In genomic region chr11:30914143-30914762, GRCh38 we compare ENCODE assay signal across 8 cellular contexts.
DNase-seq lines count a peak whose midpoint lies in the region; ATAC-seq and TF ChIP-seq lines count a peak whose summit lies in the region.

No MANE protein-coding gene starts in this region.

- intact Hi-C loops in left lung (cut with DNase I): loop anchor here in 1 of 2 donors (10.0 kb wide), 1 partner anchor 569 kb away; no protein-coding TSS in a partner anchor
- intact Hi-C loops in uterus (cut with DNase I; ENCODE audit: low total_unique reads): no loop called here
- intact Hi-C loops in vagina (cut with DNase I): loop anchor here (10.0 kb wide), 1 partner anchor 569 kb away; no protein-coding TSS in a partner anchor

- H3K9me3 Mint-ChIP-seq in chondrocyte (ENCODE audit: low read depth): no peaks in the 10 kb centered on the region

- H3K27ac ChIP-seq in left lung: no peak overlapping the region
- H3K27ac ChIP-seq in uterus: no peak overlapping the region
- no peak overlapping the region for H3K27ac ChIP-seq in vagina

- H3K4me3 ChIP-seq in HAP-1: no peak overlapping the region
- no peak overlapping the region for H3K4me3 ChIP-seq in left lung
- H3K4me3 ChIP-seq in uterus: no peak overlapping the region
- no peak overlapping the region for H3K4me3 ChIP-seq in vagina

- H3K9me3 ChIP-seq in HAP-1 (no peaks in the 10 kb centered on the region), left lung (no peaks in the 10 kb centered on the region), uterus (no peaks in the 10 kb centered on the region), vagina (no peaks in the 10 kb centered on the region)

- ATAC-seq in left lung: peak; percentile 81
- ATAC-seq in HG03139 (IDR thresholded peaks at IDR 0.05; ENCODE audit: unreplicated experiment): no peak

- peak; percentile 84 for TF ChIP-seq CTCF in chondrocyte (IDR thresholded peaks at IDR 0.05)
- TF ChIP-seq CTCF in left lung (IDR thresholded peaks at IDR 0.05): peak in 1 of 2 donors; percentile 60
- TF ChIP-seq CTCF in uterus (IDR thresholded peaks at IDR 0.05): peak; percentile 32 to 46 (median 35)
- TF ChIP-seq CTCF in vagina (IDR thresholded peaks at IDR 0.05): no peak

- TF ChIP-seq POLR2A in uterus (IDR thresholded peaks at IDR 0.05): no peak
- no peak for TF ChIP-seq POLR2A in vagina (IDR thresholded peaks at IDR 0.05)

- in situ Hi-C loops in HAP-1 (cut with MboI; ENCODE audit: low sequenced_read_pairs): loop anchor here (10.0 kb wide), 1 partner anchor 589 kb away; the partner anchor contains the start of gene ARL14EP

- peaks cover 1% of the 10 kb centered on the region for H3K36me3 Mint-ChIP-seq in chondrocyte (ENCODE audit: low read depth)

- H3K4me1 ChIP-seq in HAP-1: no peaks in the 10 kb centered on the region
- H3K4me1 ChIP-seq in left lung: no peaks in the 10 kb centered on the region
- H3K4me1 ChIP-seq in uterus: no peaks in the 10 kb centered on the region
- no peaks in the 10 kb centered on the region for H3K4me1 ChIP-seq in vagina

- peaks cover 6% of the 10 kb centered on the region for H3K4me1 Mint-ChIP-seq in chondrocyte (ENCODE audit: low read depth)

- H3K36me3 ChIP-seq in HAP-1 (replicated peaks): no peaks in the 10 kb centered on the region
- H3K36me3 ChIP-seq in left lung: no peaks in the 10 kb centered on the region
- no peaks in the 10 kb centered on the region for H3K36me3 ChIP-seq in uterus
- no peaks in the 10 kb centered on the region for H3K36me3 ChIP-seq in vagina

- H3K4me3 Mint-ChIP-seq in chondrocyte (ENCODE audit: unreplicated experiment): peak overlapping the region; percentile 34

- no peak overlapping the region for H3K27ac Mint-ChIP-seq in chondrocyte (ENCODE audit: unreplicated experiment)

- peaks cover 31% of the 10 kb centered on the region for H3K27me3 Mint-ChIP-seq in chondrocyte (ENCODE audit: low read depth)

- peaks cover 14% of the 10 kb centered on the region for H3K27me3 ChIP-seq in HAP-1 (ENCODE audit: low read depth)
- H3K27me3 ChIP-seq in left lung: no peaks in the 10 kb centered on the region
- H3K27me3 ChIP-seq in uterus: no peaks in the 10 kb centered on the region
- H3K27me3 ChIP-seq in vagina: no peaks in the 10 kb centered on the region

- DNase-seq in EH (ENCODE audit: low read depth): peak; percentile 30
- peak; percentile 62 to 76 for DNase-seq in HAP-1 (ENCODE audit: low spot score in 2 of 2)
- peak; percentile 35 for DNase-seq in NCI-H774 (lab: John Stamatoyannopoulos, UW)
- no peak for DNase-seq in chondrocyte (ENCODE audit: low spot score)
- peak; percentile 50 to 75 for DNase-seq in left lung
- DNase-seq in uterus: peak; percentile 19 to 27
- no peak for DNase-seq in vagina (ENCODE audit: extremely low spot score in 2 of 2)

Comparison
In these comparisons a context has a peak if more than half of its experiments do, and no peak if none do; other contexts are left out.
1. DNase-seq: peak in EH (single experiment), HAP-1 (2 of 2), NCI-H774 (single experiment), left lung (2 of 2) and uterus (2 of 2); none in chondrocyte (single experiment) and vagina (0 of 2).
2. CTCF ChIP-seq: peak in chondrocyte (single experiment) and uterus (4 of 4); none in vagina (0 of 3).